33 cellular contexts compared by ENCODE assay signal in the genomic region with DNA sequence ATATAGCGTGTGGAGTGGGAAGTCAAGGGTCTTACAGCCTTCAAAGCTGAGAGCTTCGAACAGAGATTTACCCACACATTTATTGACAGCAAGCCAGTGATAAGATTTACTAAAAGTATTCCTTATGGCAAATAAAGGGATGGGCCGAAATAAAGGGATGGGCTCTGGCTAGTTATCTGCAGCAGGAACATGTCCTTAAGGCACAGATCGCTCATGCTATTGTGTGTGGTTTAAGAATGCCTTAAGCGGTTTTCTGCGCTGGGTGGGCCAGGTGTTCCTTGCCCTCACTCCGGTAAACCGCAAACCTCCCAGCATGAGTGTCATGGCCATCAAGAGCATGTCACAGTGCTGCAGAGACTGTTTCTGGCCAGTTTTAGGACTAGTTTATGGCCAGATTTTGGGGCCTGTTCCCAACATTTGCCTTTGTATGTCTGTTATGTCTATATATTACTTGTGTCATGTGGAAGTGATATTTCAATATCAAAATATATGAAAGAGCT. TPM values are rescaled to one million over a fixed set of nuclear protein-coding genes. Genes with fewer than 3 reads are reported as not detected.
"Had no signal": no experiment of that assay in that cellular context is flagged by ENCODE, and none has a peak within 500 bp of the region (broad histone marks: within the 10 kb centered on the region; RNA-seq: fewer than 3 reads in every experiment).

No MANE protein-coding gene starts in this region.

- H3K27ac Mint-ChIP-seq: stimulated activated effector memory CD8-positive, alpha-beta T cell treated with anti-CD3 and anti-CD28 coated beads, Interleukin-12 subunit alpha, Interleukin-12 subunit beta, amount 100 ng/mL, for 72 hours; stimulated activated memory B cell treated with anti-CD40 and anti-IgM and Interleukin-4, amounts not matched to agents 10 μg/mL and 1 μg/mL and 100 μg/mL, for 72 hours; stimulated activated naive B cell treated with anti-CD40 and anti-IgM and Interleukin-4, amounts not matched to agents 10 μg/mL and 1 μg/mL and 100 μg/mL, for 72 hours; stimulated activated naive CD8-positive, alpha-beta T cell treated with anti-CD3 and anti-CD28 coated beads, Interleukin-15, amount 100 ng/mL, for 72 hours; stimulated activated naive CD8-positive, alpha-beta T cell treated with anti-CD3 and anti-CD28 coated beads, Interleukin-15, Interleukin-2, amounts not matched to agents 100 ng/mL and 50 ng/mL, for 24 hours; type B pancreatic cell had no signal

- H3K27me3 Mint-ChIP-seq: stimulated activated memory B cell treated with anti-CD40 and anti-IgM and Interleukin-4, amounts not matched to agents 10 μg/mL and 1 μg/mL and 100 μg/mL, for 72 hours; stimulated activated naive B cell treated with anti-CD40 and anti-IgM and Interleukin-4, amounts not matched to agents 10 μg/mL and 1 μg/mL and 100 μg/mL, for 72 hours; stimulated activated naive CD8-positive, alpha-beta T cell treated with anti-CD3 and anti-CD28 coated beads, Interleukin-15, amount 100 ng/mL, for 72 hours; stimulated activated naive CD8-positive, alpha-beta T cell treated with anti-CD3 and anti-CD28 coated beads, Interleukin-15, Interleukin-2, amounts not matched to agents 100 ng/mL and 50 ng/mL, for 24 hours; type B pancreatic cell had no signal

- H3K4me3 ChIP-seq: stomach, suprapubic skin, testis, thoracic aorta, thyroid gland, tibial artery, tibial nerve, transverse colon, upper lobe of left lung, upper lobe of right lung, uterus, vagina had no signal

- DNase-seq: stimulated activated CD4-positive, alpha-beta T cell treated with anti-CD3 and anti-CD28 coated beads, Interleukin-2, amount 100 ng/mL, for 48 hours; stimulated activated CD4-positive, alpha-beta T cell treated with anti-CD3 and anti-CD28 coated beads, Interleukin-4, amount 100 ng/mL, for 1 hour; stimulated activated CD4-positive, alpha-beta T cell treated with anti-CD3 and anti-CD28 coated beads, Interleukin-4, amount 100 ng/mL, for 24 hours; stimulated activated CD4-positive, alpha-beta T cell treated with anti-CD3 and anti-CD28 coated beads, Interleukin-4, amount 100 ng/mL, for 4 hours; stimulated activated CD8-positive, alpha-beta memory T cell treated with anti-CD3 and anti-CD28 coated beads, Interleukin-4, amount 100 ng/mL, for 48 hours; stimulated activated naive B cell treated with anti-CD40 and anti-IgM and Interleukin-4, amounts not matched to agents 10 μg/mL and 1 μg/mL and 100 μg/mL, for 72 hours; stimulated activated naive CD4-positive, alpha-beta T cell; stimulated activated naive CD4-positive, alpha-beta T cell treated with Interleukin-2 at 50 U/mL for 16 hours; stimulated activated naive CD8-positive, alpha-beta T cell treated with anti-CD3 and anti-CD28 coated beads, Interleukin-15, amount 100 ng/mL, for 72 hours; stimulated activated naive CD8-positive, alpha-beta T cell treated with anti-CD3 and anti-CD28 coated beads, Interleukin-15, Interleukin-2, amounts not matched to agents 100 U/mL and 50 U/mL, for 24 hours; stomach; substantia nigra; testis; thyroid gland; tibial artery; transverse colon; trophoblast cell; upper lobe of left lung; upper lobe of right lung; uterus had no signal

- H3K4me1 ChIP-seq: suprapubic skin, testis, tibial artery, tibial nerve, uterus, vagina had no signal

- H3K36me3 ChIP-seq: stomach, suprapubic skin, thoracic aorta, thyroid gland, tibial artery, tibial nerve, transverse colon, upper lobe of left lung, upper lobe of right lung, uterus, vagina had no signal

- H3K9me3 Mint-ChIP-seq: stimulated activated effector memory CD8-positive, alpha-beta T cell treated with anti-CD3 and anti-CD28 coated beads, Interleukin-12 subunit alpha, Interleukin-12 subunit beta, amount 100 ng/mL, for 72 hours; stimulated activated memory B cell treated with anti-CD40 and anti-IgM and Interleukin-4, amounts not matched to agents 10 μg/mL and 1 μg/mL and 100 μg/mL, for 72 hours; stimulated activated naive B cell treated with anti-CD40 and anti-IgM and Interleukin-4, amounts not matched to agents 10 μg/mL and 1 μg/mL and 100 μg/mL, for 72 hours; stimulated activated naive CD8-positive, alpha-beta T cell treated with anti-CD3 and anti-CD28 coated beads, Interleukin-15, Interleukin-2, amounts not matched to agents 100 ng/mL and 50 ng/mL, for 24 hours had no signal

- H3K36me3 Mint-ChIP-seq: stimulated activated effector memory CD8-positive, alpha-beta T cell treated with anti-CD3 and anti-CD28 coated beads, Interleukin-12 subunit alpha, Interleukin-12 subunit beta, amount 100 ng/mL, for 72 hours; stimulated activated memory B cell treated with anti-CD40 and anti-IgM and Interleukin-4, amounts not matched to agents 10 μg/mL and 1 μg/mL and 100 μg/mL, for 72 hours; stimulated activated naive B cell treated with anti-CD40 and anti-IgM and Interleukin-4, amounts not matched to agents 10 μg/mL and 1 μg/mL and 100 μg/mL, for 72 hours had no signal

- H3K27ac ChIP-seq: stomach, suprapubic skin, testis, thoracic aorta, thyroid gland, tibial artery, tibial nerve, transverse colon, upper lobe of left lung, upper lobe of right lung, uterus, vagina had no signal

- H3K4me3 Mint-ChIP-seq: stimulated activated effector memory CD8-positive, alpha-beta T cell treated with anti-CD3 and anti-CD28 coated beads, Interleukin-12 subunit alpha, Interleukin-12 subunit beta, amount 100 ng/mL, for 72 hours; stimulated activated memory B cell treated with anti-CD40 and anti-IgM and Interleukin-4, amounts not matched to agents 10 μg/mL and 1 μg/mL and 100 μg/mL, for 72 hours; stimulated activated naive B cell treated with anti-CD40 and anti-IgM and Interleukin-4, amounts not matched to agents 10 μg/mL and 1 μg/mL and 100 μg/mL, for 72 hours; stimulated activated naive CD8-positive, alpha-beta T cell treated with anti-CD3 and anti-CD28 coated beads, Interleukin-15, amount 100 ng/mL, for 72 hours; stimulated activated naive CD8-positive, alpha-beta T cell treated with anti-CD3 and anti-CD28 coated beads, Interleukin-15, Interleukin-2, amounts not matched to agents 100 ng/mL and 50 ng/mL, for 24 hours; type B pancreatic cell had no signal

- ATAC-seq: stimulated activated effector memory CD8-positive, alpha-beta T cell treated with anti-CD3 and anti-CD28 coated beads, Interleukin-12 subunit alpha, Interleukin-12 subunit beta, amount 100 ng/mL, for 72 hours; stimulated activated memory B cell treated with anti-CD40 and anti-IgM and Interleukin-4, amounts not matched to agents 10 μg/mL and 1 μg/mL and 100 μg/mL, for 72 hours; stimulated activated naive B cell treated with anti-CD40 and anti-IgM and Interleukin-4, amounts not matched to agents 10 μg/mL and 1 μg/mL and 100 μg/mL, for 72 hours; stimulated activated naive CD8-positive, alpha-beta T cell treated with anti-CD3 and anti-CD28 coated beads, Interleukin-15, amount 100 ng/mL, for 72 hours; stimulated activated naive CD8-positive, alpha-beta T cell treated with anti-CD3 and anti-CD28 coated beads, Interleukin-15, Interleukin-2, amounts not matched to agents 100 U/mL and 50 U/mL, for 24 hours; upper lobe of right lung had no signal

- H3K27me3 ChIP-seq: stomach, suprapubic skin, testis, thyroid gland, tibial artery, tibial nerve, transverse colon, upper lobe of left lung, upper lobe of right lung, uterus, vagina had no signal

- H3K9me3 ChIP-seq: stomach, suprapubic skin, testis, thoracic aorta, thyroid gland, tibial artery, tibial nerve, transverse colon, upper lobe of left lung, upper lobe of right lung, uterus, vagina had no signal

- FAIRE-seq: urothelium cell line had no signal

- H3K4me1 Mint-ChIP-seq: stimulated activated effector memory CD8-positive, alpha-beta T cell treated with anti-CD3 and anti-CD28 coated beads, Interleukin-12 subunit alpha, Interleukin-12 subunit beta, amount 100 ng/mL, for 72 hours; stimulated activated memory B cell treated with anti-CD40 and anti-IgM and Interleukin-4, amounts not matched to agents 10 μg/mL and 1 μg/mL and 100 μg/mL, for 72 hours; stimulated activated naive B cell treated with anti-CD40 and anti-IgM and Interleukin-4, amounts not matched to agents 10 μg/mL and 1 μg/mL and 100 μg/mL, for 72 hours; stimulated activated naive CD8-positive, alpha-beta T cell treated with anti-CD3 and anti-CD28 coated beads, Interleukin-15, amount 100 ng/mL, for 72 hours had no signal

RNA-seq across cellular contexts. Expression of a gene that starts 53.5 kb away (rescaled TPM):
- total RNA-seq: subcutaneous adipose tissue, suprapubic skin, temporal lobe, testis, thoracic aorta, thyroid gland, tibial nerve, upper lobe of right lung, ureter, urinary bladder, uterus, vagina had no signal
- polyA plus RNA-seq: stomach had no signal
